ENCODE assay signal across 19 cellular contexts in genomic region chr1:70090875-70091274, GRCh38.
DNase-seq lines count a peak whose midpoint lies in the region; ATAC-seq, FAIRE-seq and TF ChIP-seq lines count a peak whose summit lies in the region.
"Had no signal": no experiment of that assay in that cellular context is flagged by ENCODE, and none has a peak within 500 bp of the region (broad histone marks: within the 10 kb centered on the region; RNA-seq: fewer than 3 reads in every experiment).

No MANE protein-coding gene starts in this region.

- no peaks in the 10 kb centered on the region for H3K27me3 Mint-ChIP-seq in osteocyte (ENCODE audit: unreplicated experiment)
- H3K27me3 Mint-ChIP-seq: activated naive CD4-positive, alpha-beta T cell treated with anti-CD3 and anti-CD28 coated beads, Interleukin-2, amount 10 ng/mL, durations not matched to agents 7 days and 5 days; stimulated activated memory B cell treated with anti-CD40 and anti-IgM and Interleukin-4, amounts not matched to agents 10 μg/mL and 1 μg/mL and 100 μg/mL, for 72 hours had no signal

- no peaks in the 10 kb centered on the region for H3K36me3 Mint-ChIP-seq in osteocyte (ENCODE audit: unreplicated experiment)
- H3K36me3 Mint-ChIP-seq: activated CD8-positive, alpha-beta memory T cell treated with anti-CD3 and anti-CD28 coated beads, Interleukin-2, amount 10 ng/mL, durations not matched to agents 7 days and 5 days; activated naive CD4-positive, alpha-beta T cell treated with anti-CD3 and anti-CD28 coated beads, Interleukin-2, amount 10 ng/mL, durations not matched to agents 7 days and 5 days; stimulated activated memory B cell treated with anti-CD40 and anti-IgM and Interleukin-4, amounts not matched to agents 10 μg/mL and 1 μg/mL and 100 μg/mL, for 72 hours had no signal

- H3K9ac ChIP-seq in colonic mucosa (ENCODE audit: low read depth in 2 of 2, low read length in 2 of 2) = no peak overlapping the region

- H3K9me3 Mint-ChIP-seq in osteocyte (ENCODE audit: unreplicated experiment) = no peaks in the 10 kb centered on the region
- H3K9me3 Mint-ChIP-seq: activated naive CD4-positive, alpha-beta T cell treated with anti-CD3 and anti-CD28 coated beads, Interleukin-2, amount 10 ng/mL, durations not matched to agents 7 days and 5 days; stimulated activated memory B cell treated with anti-CD40 and anti-IgM and Interleukin-4, amounts not matched to agents 10 μg/mL and 1 μg/mL and 100 μg/mL, for 72 hours had no signal

- H3K9me3 ChIP-seq in pancreas (no peaks in the 10 kb centered on the region), colonic mucosa (no peaks in the 10 kb centered on the region)
- H3K9me3 ChIP-seq: SJSA1 had no signal

- no peak for ATAC-seq in pancreas
- ATAC-seq: activated CD8-positive, alpha-beta memory T cell treated with anti-CD3 and anti-CD28 coated beads, Interleukin-2, amount 10 ng/mL, durations not matched to agents 7 days and 5 days; stimulated activated memory B cell treated with anti-CD40 and anti-IgM and Interleukin-4, amounts not matched to agents 10 μg/mL and 1 μg/mL and 100 μg/mL, for 72 hours had no signal

- no peak overlapping the region for H3K4me3 Mint-ChIP-seq in osteocyte (ENCODE audit: unreplicated experiment)
- H3K4me3 Mint-ChIP-seq: activated CD8-positive, alpha-beta memory T cell treated with anti-CD3 and anti-CD28 coated beads, Interleukin-2, amount 10 ng/mL, durations not matched to agents 7 days and 5 days; activated naive CD4-positive, alpha-beta T cell treated with anti-CD3 and anti-CD28 coated beads, Interleukin-2, amount 10 ng/mL, durations not matched to agents 7 days and 5 days; stimulated activated memory B cell treated with anti-CD40 and anti-IgM and Interleukin-4, amounts not matched to agents 10 μg/mL and 1 μg/mL and 100 μg/mL, for 72 hours had no signal

- peak overlapping the region; percentile 8 for H3K27ac Mint-ChIP-seq in osteocyte (ENCODE audit: unreplicated experiment)
- H3K27ac Mint-ChIP-seq: activated CD8-positive, alpha-beta memory T cell treated with anti-CD3 and anti-CD28 coated beads, Interleukin-2, amount 10 ng/mL, durations not matched to agents 7 days and 5 days; activated naive CD4-positive, alpha-beta T cell treated with anti-CD3 and anti-CD28 coated beads, Interleukin-2, amount 10 ng/mL, durations not matched to agents 7 days and 5 days; stimulated activated memory B cell treated with anti-CD40 and anti-IgM and Interleukin-4, amounts not matched to agents 10 μg/mL and 1 μg/mL and 100 μg/mL, for 72 hours had no signal

- H3K27me3 ChIP-seq in pancreas (no peaks in the 10 kb centered on the region), colonic mucosa (no peaks in the 10 kb centered on the region)
- H3K27me3 ChIP-seq: SJSA1 had no signal

- H3K27ac ChIP-seq in epithelial cell of prostate (peak overlapping the region; percentile 24), pancreas (no peak overlapping the region), colonic mucosa (no peak overlapping the region)
- H3K27ac ChIP-seq: C4-2B, SJSA1 had no signal

- DNase-seq in GM03348 (ENCODE audit: low spot score) (peak; percentile 57), RPMI7951 (ENCODE audit: low read depth) (peak; percentile 50), epithelial cell of prostate (ENCODE audit: low read depth, low spot score) (peak; percentile 10), osteocyte (ENCODE audit: extremely low spot score, unreplicated experiment) (no peak), pancreas (no peak), NCI-H345 (lab: John Stamatoyannopoulos, UW) (no peak), colonic mucosa (no peak), foreskin melanocyte (no peak)
- DNase-seq: activated CD8-positive, alpha-beta memory T cell treated with anti-CD3 and anti-CD28 coated beads, Interleukin-2, amount 10 ng/mL, durations not matched to agents 7 days and 5 days; activated naive CD4-positive, alpha-beta T cell treated with anti-CD3 and anti-CD28 coated beads, Interleukin-2, amount 10 ng/mL, durations not matched to agents 7 days and 5 days; cortex of kidney; KBM-7; kidney; NCI-H1930; stimulated activated CD4-positive, alpha-beta T cell treated with anti-CD3 and anti-CD28 coated beads, Interleukin-4, amount 100 ng/mL, for 24 hours had no signal

- TF ChIP-seq CTCF in osteocyte (IDR thresholded peaks at IDR 0.05) (no peak), pancreas (IDR thresholded peaks at IDR 0.05) (no peak), colonic mucosa (IDR thresholded peaks at IDR 0.05) (no peak)

- no peaks in the 10 kb centered on the region for H3K4me1 ChIP-seq in pancreas
- H3K4me1 ChIP-seq in colonic mucosa = no peaks in the 10 kb centered on the region

- 61 to 74% methylated on average over 2 of the region's 2 CpGs for WGBS in pancreas, 2 donors

- H3K4me1 Mint-ChIP-seq in osteocyte (ENCODE audit: unreplicated experiment) = peaks cover 26% of the 10 kb centered on the region
- H3K4me1 Mint-ChIP-seq: activated CD8-positive, alpha-beta memory T cell treated with anti-CD3 and anti-CD28 coated beads, Interleukin-2, amount 10 ng/mL, durations not matched to agents 7 days and 5 days; activated naive CD4-positive, alpha-beta T cell treated with anti-CD3 and anti-CD28 coated beads, Interleukin-2, amount 10 ng/mL, durations not matched to agents 7 days and 5 days; stimulated activated memory B cell treated with anti-CD40 and anti-IgM and Interleukin-4, amounts not matched to agents 10 μg/mL and 1 μg/mL and 100 μg/mL, for 72 hours had no signal

- H3K36me3 ChIP-seq in pancreas = no peaks in the 10 kb centered on the region
- no peaks in the 10 kb centered on the region for H3K36me3 ChIP-seq in colonic mucosa
- H3K36me3 ChIP-seq: SJSA1 had no signal

- no peak overlapping the region for H3K4me3 ChIP-seq in pancreas
- H3K4me3 ChIP-seq in colonic mucosa = no peak overlapping the region
- H3K4me3 ChIP-seq: SJSA1 had no signal

- intact Hi-C loops in pancreas (cut with DNase I) (no loop called here), colonic mucosa (cut with DNase I) (no loop called here)

- FAIRE-seq in pancreas (lab: Jason Lieb, UNC) = no peak
- FAIRE-seq: GM19239, kidney had no signal

Comparison
In these comparisons a context has a peak if more than half of its experiments do, and no peak if none do; other contexts are left out.
1. DNase-seq: peak in GM03348 (single experiment), RPMI7951 (single experiment) and epithelial cell of prostate (single experiment); none in osteocyte (single experiment), pancreas (0 of 6), NCI-H345 (single experiment), colonic mucosa (single experiment) and foreskin melanocyte (single experiment).